ENCODE assay signal across 20 cellular contexts in genomic region chr18:10134204-10134603, GRCh38.
"Had no signal": no experiment of that assay in that cellular context is flagged by ENCODE, and none has a peak within 500 bp of the region (broad histone marks: within the 10 kb centered on the region; RNA-seq: fewer than 3 reads in every experiment).

No MANE protein-coding gene starts in this region.

- H3K36me3 Mint-ChIP-seq: immature natural killer cell; memory B cell; natural killer cell; stimulated activated naive B cell treated with anti-CD40 and anti-IgM and Interleukin-4, amounts not matched to agents 10 μg/mL and 1 μg/mL and 100 μg/mL, for 72 hours had no signal

- H3K4me1 ChIP-seq: uterus had no signal

- H3K9me3 ChIP-seq: ovary, right lobe of liver, thoracic aorta, transverse colon, upper lobe of right lung, uterus had no signal

- H3K4me1 Mint-ChIP-seq: immature natural killer cell, memory B cell, natural killer cell had no signal

- H3K4me3 Mint-ChIP-seq: immature natural killer cell; memory B cell; natural killer cell; stimulated activated naive B cell treated with anti-CD40 and anti-IgM and Interleukin-4, amounts not matched to agents 10 μg/mL and 1 μg/mL and 100 μg/mL, for 72 hours; stimulated activated naive CD8-positive, alpha-beta T cell treated with anti-CD3 and anti-CD28 coated beads, Interleukin-15, Interleukin-2, amounts not matched to agents 100 ng/mL and 50 ng/mL, for 24 hours had no signal

- DNase-seq: dorsolateral prefrontal cortex; effector CD4-positive, alpha-beta T cell; hypothalamus; immature natural killer cell; natural killer cell; nucleus accumbens; ovary; right lobe of liver; small intestine; stimulated activated CD4-positive, alpha-beta T cell treated with anti-CD3 and anti-CD28 coated beads, Interleukin-15, amount 100 ng/mL, for 24 hours; stimulated activated CD4-positive, alpha-beta T cell treated with anti-CD3 and anti-CD28 coated beads, Interleukin-2, amount 100 ng/mL, for 48 hours; stimulated activated naive B cell treated with anti-CD40 and anti-IgM and Interleukin-4, amounts not matched to agents 10 μg/mL and 1 μg/mL and 100 μg/mL, for 72 hours; transverse colon; upper lobe of right lung; uterus had no signal

- ATAC-seq: left lobe of liver; natural killer cell; right lobe of liver; stimulated activated naive B cell treated with anti-CD40 and anti-IgM and Interleukin-4, amounts not matched to agents 10 μg/mL and 1 μg/mL and 100 μg/mL, for 72 hours; upper lobe of right lung had no signal

- H3K4me3 ChIP-seq: dorsolateral prefrontal cortex, lung, ovary, right lobe of liver, thoracic aorta, transverse colon, upper lobe of right lung, uterus had no signal

- H3K36me3 ChIP-seq: ovary, right lobe of liver, thoracic aorta, transverse colon, upper lobe of right lung, uterus had no signal

- H3K9me3 Mint-ChIP-seq: immature natural killer cell; memory B cell; natural killer cell; stimulated activated naive B cell treated with anti-CD40 and anti-IgM and Interleukin-4, amounts not matched to agents 10 μg/mL and 1 μg/mL and 100 μg/mL, for 72 hours; stimulated activated naive CD8-positive, alpha-beta T cell treated with anti-CD3 and anti-CD28 coated beads, Interleukin-15, Interleukin-2, amounts not matched to agents 100 ng/mL and 50 ng/mL, for 24 hours had no signal

- H3K27ac Mint-ChIP-seq: immature natural killer cell; memory B cell; natural killer cell; stimulated activated naive B cell treated with anti-CD40 and anti-IgM and Interleukin-4, amounts not matched to agents 10 μg/mL and 1 μg/mL and 100 μg/mL, for 72 hours; stimulated activated naive CD8-positive, alpha-beta T cell treated with anti-CD3 and anti-CD28 coated beads, Interleukin-15, Interleukin-2, amounts not matched to agents 100 ng/mL and 50 ng/mL, for 24 hours had no signal

- H3K27ac ChIP-seq: dorsolateral prefrontal cortex, ovary, right lobe of liver, thoracic aorta, transverse colon, upper lobe of right lung, uterus had no signal
